23 cellular contexts compared by ENCODE assay signal in genomic region chr17:67920212-67920611, GRCh38.
DNase-seq lines count a peak whose midpoint lies in the region; ATAC-seq, FAIRE-seq and TF ChIP-seq lines count a peak whose summit lies in the region.
"Had no signal": no experiment of that assay in that cellular context is flagged by ENCODE, and none has a peak within 500 bp of the region (broad histone marks: within the 10 kb centered on the region; RNA-seq: fewer than 3 reads in every experiment).

No MANE protein-coding gene starts in this region.

- TF ChIP-seq RAD21 in HepG2 (CRISPR knock-in tag; IDR thresholded peaks at IDR 0.05): no peak
- TF ChIP-seq RAD21 in K562 (CRISPR knock-in tag; conservative IDR thresholded peaks at IDR 0.05 in 1 of 2, IDR thresholded peaks at IDR 0.05 in 1 of 2): no peak

- H3K27ac ChIP-seq in HepG2 (ENCODE audit: extremely low read length, insufficient read depth, low read length) (no peak overlapping the region), right lobe of liver (no peak overlapping the region), K562 (ENCODE audit: extremely low read depth, low read depth, low read length) (no peak overlapping the region), gastrocnemius medialis (no peak overlapping the region)
- H3K27ac ChIP-seq: A549; BLaER1 treated with 17β-estradiol and CSF1 and Interleukin-3, amounts not matched to agents 10 nM and 100 nM had no signal

- in situ Hi-C loops in HepG2 (cut with HindIII; ENCODE audit: extremely low pct_ligation_motif_present, low pct_unique_long_range_greater_than_20kb): no loop called here
- in situ Hi-C loops in K562 (cut with MboI): no loop called here
- in situ Hi-C loops in gastrocnemius medialis (cut with MboI; ENCODE audit: low sequenced_read_pairs in 4 of 4): loop anchor here in 2 of 4 donors (25.0 kb wide), 2 partner anchors 92 to 183 kb away; no protein-coding TSS in a partner anchor

- TF ChIP-seq EP300 in HepG2 (IDR thresholded peaks at IDR 0.05; ENCODE audit: low read depth in 2 of 2, low read length in 2 of 2): no peak
- TF ChIP-seq EP300 in HepG2 (CRISPR knock-in tag; IDR thresholded peaks at IDR 0.05; ENCODE audit: borderline replicate concordance): no peak
- TF ChIP-seq EP300 in K562 (IDR thresholded peaks at IDR 0.05; ENCODE audit: low read length): no peak

- H3K4me3 ChIP-seq in HepG2 (replicated peaks in 1 of 3; ENCODE audit: insufficient read depth in 1 of 3, low read depth in 2 of 3, low read length in 3 of 3) (no peak overlapping the region), right lobe of liver (no peak overlapping the region), K562 (no peak overlapping the region), gastrocnemius medialis (no peak overlapping the region), lower leg skin (ENCODE audit: low read depth, poor library complexity, severe bottlenecking) (no peak overlapping the region)
- H3K4me3 ChIP-seq: A549; BLaER1 treated with 17β-estradiol and CSF1 and Interleukin-3, amounts not matched to agents 10 nM and 100 nM; GM23338 had no signal

- no peak overlapping the region for H3K9ac ChIP-seq in HepG2 (ENCODE audit: insufficient read depth, low read depth, low read length)
- no peak overlapping the region for H3K9ac ChIP-seq in K562 (ENCODE audit: insufficient read depth in 1 of 2, low read depth in 2 of 2, low read length in 2 of 2)
- H3K9ac ChIP-seq: BLaER1 treated with 17β-estradiol and CSF1 and Interleukin-3, amounts not matched to agents 10 nM and 100 nM had no signal

- CTCF ChIA-PET in HepG2 (lab: Yijun Ruan, JAX; ENCODE audit: low intra/inter-chr PET ratio, low total read pairs) (no interaction called here), K562 (lab: Yijun Ruan, JAX; ENCODE audit: low intra/inter-chr PET ratio) (no interaction called here)

- H3K36me3 ChIP-seq in HepG2 (replicated peaks in 1 of 2; ENCODE audit: control insufficient read depth in 1 of 2, insufficient read depth in 2 of 2, low read length in 2 of 2) (peaks cover 28 to 65% of the 10 kb centered on the region in 2 experiments), right lobe of liver (peaks cover 5 to 67% (median 15%) of the 10 kb centered on the region in 4 donors), K562 (ENCODE audit: control insufficient read depth, insufficient read depth, low read length) (peaks cover 53% of the 10 kb centered on the region; the same call in 2 of the 3 replicates), gastrocnemius medialis (peaks cover 6 to 60% of the 10 kb centered on the region in 2 donors)

- BruUV-seq in HepG2 (replicated peaks; lab: Mats Ljungman, UMichigan): TSS peak; percentile 16
- no TSS peak for BruUV-seq in K562 (replicated peaks; lab: Mats Ljungman, UMichigan)

- TF ChIP-seq CTCF in HepG2 (CRISPR knock-in tag; IDR thresholded peaks at IDR 0.05) (no peak), right lobe of liver (IDR thresholded peaks at IDR 0.05) (no peak), K562 (IDR thresholded peaks at IDR 0.05 in 2 of 3, conservative IDR thresholded peaks at IDR 0.05 in 1 of 3; ENCODE audit: insufficient read depth in 2 of 3, low read depth in 1 of 3, low read length in 3 of 3) (no peak), gastrocnemius medialis (IDR thresholded peaks at IDR 0.05 in 4 of 5, conservative IDR thresholded peaks at IDR 0.05 in 1 of 5) (no peak), lower leg skin (IDR thresholded peaks at IDR 0.05) (no peak)

- ATAC-seq in Right ventricle myocardium superior (ENCODE audit: poor library complexity) (peak; percentile 64), left cardiac atrium (no peak), HepG2 (no peak), right lobe of liver (no peak), K562 (no peak), gastrocnemius medialis (no peak)
- ATAC-seq: A549, GM23338, HCT116 had no signal

- H4K20me1 ChIP-seq in HepG2 (ENCODE audit: insufficient read depth, low read length) (no peaks in the 10 kb centered on the region), K562 (replicated peaks; ENCODE audit: control insufficient read depth, insufficient read depth, low read length) (no peaks in the 10 kb centered on the region)

- no peaks in the 10 kb centered on the region for H3K9me1 ChIP-seq in K562 (ENCODE audit: control insufficient read depth, insufficient read depth, low read length)

- POLR2A ChIA-PET in HepG2 (lab: Yijun Ruan, JAX) (no interaction called here), K562 (lab: Yijun Ruan, JAX) (no interaction called here)

- FAIRE-seq in HepG2 (lab: Jason Lieb, UNC) (no peak), K562 (lab: Jason Lieb, UNC) (peak; percentile 23)
- FAIRE-seq: A549, GM12892, GM19239 had no signal

- H3K9me3 ChIP-seq in HepG2 (ENCODE audit: low read length) (no peaks in the 10 kb centered on the region), right lobe of liver (no peaks in the 10 kb centered on the region), K562 (replicated peaks; ENCODE audit: control insufficient read depth, insufficient read depth, low read depth, low read length) (no peaks in the 10 kb centered on the region), gastrocnemius medialis (no peaks in the 10 kb centered on the region)
- H3K9me3 ChIP-seq: A549; BE2C; BLaER1 treated with 17β-estradiol and CSF1 and Interleukin-3, amounts not matched to agents 10 nM and 100 nM had no signal

- H2AFZ ChIP-seq in HepG2 (ENCODE audit: low read length) (no peak overlapping the region), K562 (ENCODE audit: low read depth, low read length) (no peak overlapping the region)
- H2AFZ ChIP-seq: GM23338 had no signal

- H3K4me1 ChIP-seq in HepG2 (ENCODE audit: insufficient read depth, low read length) (no peaks in the 10 kb centered on the region), right lobe of liver (no peaks in the 10 kb centered on the region), K562 (replicated peaks in 1 of 2; ENCODE audit: control insufficient read depth in 2 of 2, insufficient read depth in 2 of 2, low read length in 2 of 2) (no peaks in the 10 kb centered on the region), gastrocnemius medialis (no peaks in the 10 kb centered on the region)
- H3K4me1 ChIP-seq: A549; BE2C; BLaER1 treated with 17β-estradiol and CSF1 and Interleukin-3, amounts not matched to agents 10 nM and 100 nM had no signal

- H3K27me3 ChIP-seq in HepG2 (ENCODE audit: control insufficient read depth in 1 of 2, insufficient read depth in 2 of 2, low read length in 2 of 2): no peaks in the 10 kb centered on the region
- H3K27me3 ChIP-seq in right lobe of liver: no peaks in the 10 kb centered on the region
- no peaks in the 10 kb centered on the region for H3K27me3 ChIP-seq in K562 (ENCODE audit: control insufficient read depth in 2 of 2, insufficient read depth in 2 of 2, low read length in 2 of 2)
- H3K27me3 ChIP-seq in gastrocnemius medialis: no peaks in the 10 kb centered on the region
- H3K27me3 ChIP-seq: BE2C; BLaER1 treated with 17β-estradiol and CSF1 and Interleukin-3, amounts not matched to agents 10 nM and 100 nM had no signal

- H3K79me2 ChIP-seq in HepG2 (ENCODE audit: insufficient read depth, low read length) (no peaks in the 10 kb centered on the region), K562 (ENCODE audit: control insufficient read depth, insufficient read depth, low read length) (no peaks in the 10 kb centered on the region)

- WGBS in HepG2 (ENCODE audit: low lambda C conversion rate): 79% methylated on average over 4 of the region's 4 CpGs
- WGBS in right lobe of liver (ENCODE audit: insufficient coverage, low coverage, low lambda C conversion rate, missing lambda C conversion rate): 88% methylated on average over 4 of the region's 4 CpGs
- WGBS in K562 (ENCODE audit: insufficient coverage, low coverage, missing lambda C conversion rate): 94% methylated on average over 4 of the region's 4 CpGs
- WGBS in lower leg skin, 2 donors: 91 to 95% methylated on average over 4 of the region's 4 CpGs

- no peak for TF ChIP-seq POLR2A in HepG2 (IDR thresholded peaks at IDR 0.05; ENCODE audit: insufficient read depth in 1 of 2, low read depth in 2 of 2, low read length in 2 of 2)
- TF ChIP-seq POLR2A in right lobe of liver (IDR thresholded peaks at IDR 0.05): no peak
- no peak for TF ChIP-seq POLR2A in K562 (conservative IDR thresholded peaks at IDR 0.05)
- TF ChIP-seq POLR2A in gastrocnemius medialis (IDR thresholded peaks at IDR 0.05): no peak
- no peak for TF ChIP-seq POLR2A in lower leg skin (IDR thresholded peaks at IDR 0.05)

- intact Hi-C loops in Right ventricle myocardium superior (cut with DNase I): no loop called here
- intact Hi-C loops in left cardiac atrium (cut with DNase I): loop anchor here in 1 of 2 donors (10.0 kb wide), 1 partner anchor 195 kb away; no protein-coding TSS in a partner anchor
- intact Hi-C loops in HepG2 (cut with micrococcal nuclease; ENCODE audit: unreplicated experiment): no loop called here
- intact Hi-C loops in right lobe of liver (cut with DNase I): no loop called here
- intact Hi-C loops in K562 (cut with micrococcal nuclease): no loop called here
- intact Hi-C loops in gastrocnemius medialis (cut with DNase I; ENCODE audit: low total_unique reads): no loop called here
- intact Hi-C loops in lower leg skin (cut with DNase I; ENCODE audit: low total_unique reads): no loop called here

- no peak for DNase-seq in Right ventricle myocardium superior
- DNase-seq in left cardiac atrium: no peak
- no peak for DNase-seq in HepG2 (ENCODE audit: low spot score)
- DNase-seq in right lobe of liver: no peak
- no peak for DNase-seq in K562 (ENCODE audit: extremely low read depth in 1 of 4, low spot score in 3 of 4)
- no peak for DNase-seq in gastrocnemius medialis
- no peak for DNase-seq in lower leg skin (ENCODE audit: low spot score in 2 of 2)
- DNase-seq: 8988T; ACHN; AML-193; BE2C; CD4-positive, alpha-beta T cell; CD8-positive, alpha-beta memory T cell; DMS53; DMS79 treated with DMSO at 0.1 percent for 48 hours; GF-D8; H9 had no signal

- H3K4me2 ChIP-seq in HepG2 (ENCODE audit: low read depth, low read length) (no peak overlapping the region), K562 (ENCODE audit: insufficient read depth, low read length) (no peak overlapping the region)
- H3K4me2 ChIP-seq: A549; BLaER1 treated with 17β-estradiol and CSF1 and Interleukin-3, amounts not matched to agents 10 nM and 100 nM; GM23338 had no signal

TF ChIP-seq in HepG2, 621 proteins besides CTCF, POLR2A, EP300 and RAD21:
- TF ChIP-seq ZNF33A (CRISPR knock-in tag; IDR thresholded peaks at IDR 0.05; ENCODE audit: borderline replicate concordance): no peak

TF ChIP-seq in K562, 482 proteins besides CTCF, POLR2A, EP300 and RAD21 (continues in another document):
- TF ChIP-seq ZNF512 (tag; IDR thresholded peaks at IDR 0.05): no peak
